24 cellular contexts compared by ENCODE assay signal in the genomic region with DNA sequence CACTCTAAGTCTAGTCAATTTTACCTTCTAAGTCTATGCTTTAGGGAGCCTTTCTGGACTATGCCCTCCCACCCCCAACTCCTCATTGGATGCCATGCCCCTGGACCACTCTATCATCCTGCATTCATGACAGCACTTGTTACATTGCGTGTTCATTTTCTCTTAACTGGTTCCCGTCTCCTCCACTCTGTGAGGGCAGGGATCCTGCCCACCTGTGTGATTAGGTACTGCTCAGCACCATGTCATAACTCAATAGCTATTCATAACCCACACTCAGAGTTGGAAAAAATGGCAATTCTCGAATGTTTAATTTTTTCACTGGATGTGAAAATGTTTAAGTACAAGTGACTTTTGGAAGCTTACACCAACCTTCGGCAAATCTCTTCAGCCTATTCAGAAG.
"Had no signal": no experiment of that assay in that cellular context is flagged by ENCODE, and none has a peak within 500 bp of the region (broad histone marks: within the 10 kb centered on the region; RNA-seq: fewer than 3 reads in every experiment).

No MANE protein-coding gene starts in this region.

- H3K27ac Mint-ChIP-seq: stimulated activated effector memory CD8-positive, alpha-beta T cell treated with anti-CD3 and anti-CD28 coated beads, Interleukin-12 subunit alpha, Interleukin-12 subunit beta, amount 100 ng/mL, for 72 hours; stimulated activated naive B cell treated with anti-CD40 and anti-IgM and Interleukin-4, amounts not matched to agents 10 μg/mL and 1 μg/mL and 100 μg/mL, for 72 hours; stimulated activated naive CD8-positive, alpha-beta T cell treated with anti-CD3 and anti-CD28 coated beads, Interleukin-15, amount 100 ng/mL, for 72 hours; stimulated activated naive CD8-positive, alpha-beta T cell treated with anti-CD3 and anti-CD28 coated beads, Interleukin-15, Interleukin-2, amounts not matched to agents 100 ng/mL and 50 ng/mL, for 24 hours; type B pancreatic cell had no signal

- ATAC-seq: stimulated activated effector memory CD8-positive, alpha-beta T cell treated with anti-CD3 and anti-CD28 coated beads, Interleukin-12 subunit alpha, Interleukin-12 subunit beta, amount 100 ng/mL, for 72 hours; stimulated activated naive B cell treated with anti-CD40 and anti-IgM and Interleukin-4, amounts not matched to agents 10 μg/mL and 1 μg/mL and 100 μg/mL, for 72 hours; stimulated activated naive CD8-positive, alpha-beta T cell treated with anti-CD3 and anti-CD28 coated beads, Interleukin-15, amount 100 ng/mL, for 72 hours; stimulated activated naive CD8-positive, alpha-beta T cell treated with anti-CD3 and anti-CD28 coated beads, Interleukin-15, Interleukin-2, amounts not matched to agents 100 U/mL and 50 U/mL, for 24 hours; upper lobe of right lung had no signal

- H3K4me3 Mint-ChIP-seq: stimulated activated effector memory CD8-positive, alpha-beta T cell treated with anti-CD3 and anti-CD28 coated beads, Interleukin-12 subunit alpha, Interleukin-12 subunit beta, amount 100 ng/mL, for 72 hours; stimulated activated naive B cell treated with anti-CD40 and anti-IgM and Interleukin-4, amounts not matched to agents 10 μg/mL and 1 μg/mL and 100 μg/mL, for 72 hours; stimulated activated naive CD8-positive, alpha-beta T cell treated with anti-CD3 and anti-CD28 coated beads, Interleukin-15, amount 100 ng/mL, for 72 hours; stimulated activated naive CD8-positive, alpha-beta T cell treated with anti-CD3 and anti-CD28 coated beads, Interleukin-15, Interleukin-2, amounts not matched to agents 100 ng/mL and 50 ng/mL, for 24 hours; type B pancreatic cell had no signal

- DNase-seq: stimulated activated CD4-positive, alpha-beta T cell treated with anti-CD3 and anti-CD28 coated beads, Interleukin-1b, Interleukin-23, amount 100 ng/mL, for 48 hours; stimulated activated CD4-positive, alpha-beta T cell treated with anti-CD3 and anti-CD28 coated beads, Interleukin-2, amount 100 ng/mL, for 24 hours; stimulated activated CD4-positive, alpha-beta T cell treated with anti-CD3 and anti-CD28 coated beads, Interleukin-2, amount 100 ng/mL, for 48 hours; stimulated activated CD4-positive, alpha-beta T cell treated with anti-CD3 and anti-CD28 coated beads, Interleukin-4, amount 100 ng/mL, for 1 hour; stimulated activated CD4-positive, alpha-beta T cell treated with anti-CD3 and anti-CD28 coated beads, Interleukin-4, amount 100 ng/mL, for 24 hours; stimulated activated CD4-positive, alpha-beta T cell treated with anti-CD3 and anti-CD28 coated beads, Interleukin-4, amount 100 ng/mL, for 4 hours; stimulated activated CD8-positive, alpha-beta memory T cell treated with anti-CD3 and anti-CD28 coated beads, Interleukin-4, amount 100 ng/mL, for 48 hours; stimulated activated naive B cell treated with anti-CD40 and anti-IgM and Interleukin-4, amounts not matched to agents 10 μg/mL and 1 μg/mL and 100 μg/mL, for 72 hours; stimulated activated naive CD4-positive, alpha-beta T cell; stimulated activated naive CD8-positive, alpha-beta T cell treated with anti-CD3 and anti-CD28 coated beads, Interleukin-15, amount 100 ng/mL, for 72 hours; stimulated activated naive CD8-positive, alpha-beta T cell treated with anti-CD3 and anti-CD28 coated beads, Interleukin-15, Interleukin-2, amounts not matched to agents 100 U/mL and 50 U/mL, for 24 hours; stomach; substantia nigra; testis; thyroid gland; tibial artery; transverse colon; trophoblast cell; upper lobe of left lung; upper lobe of right lung; uterus had no signal

- H3K4me1 Mint-ChIP-seq: stimulated activated effector memory CD8-positive, alpha-beta T cell treated with anti-CD3 and anti-CD28 coated beads, Interleukin-12 subunit alpha, Interleukin-12 subunit beta, amount 100 ng/mL, for 72 hours; stimulated activated naive B cell treated with anti-CD40 and anti-IgM and Interleukin-4, amounts not matched to agents 10 μg/mL and 1 μg/mL and 100 μg/mL, for 72 hours had no signal

- H3K27me3 Mint-ChIP-seq: type B pancreatic cell had no signal

- H3K9me3 Mint-ChIP-seq: stimulated activated effector memory CD8-positive, alpha-beta T cell treated with anti-CD3 and anti-CD28 coated beads, Interleukin-12 subunit alpha, Interleukin-12 subunit beta, amount 100 ng/mL, for 72 hours; stimulated activated naive B cell treated with anti-CD40 and anti-IgM and Interleukin-4, amounts not matched to agents 10 μg/mL and 1 μg/mL and 100 μg/mL, for 72 hours; stimulated activated naive CD8-positive, alpha-beta T cell treated with anti-CD3 and anti-CD28 coated beads, Interleukin-15, amount 100 ng/mL, for 72 hours; stimulated activated naive CD8-positive, alpha-beta T cell treated with anti-CD3 and anti-CD28 coated beads, Interleukin-15, Interleukin-2, amounts not matched to agents 100 ng/mL and 50 ng/mL, for 24 hours; type B pancreatic cell had no signal

- H3K36me3 Mint-ChIP-seq: stimulated activated effector memory CD8-positive, alpha-beta T cell treated with anti-CD3 and anti-CD28 coated beads, Interleukin-12 subunit alpha, Interleukin-12 subunit beta, amount 100 ng/mL, for 72 hours; stimulated activated naive B cell treated with anti-CD40 and anti-IgM and Interleukin-4, amounts not matched to agents 10 μg/mL and 1 μg/mL and 100 μg/mL, for 72 hours; type B pancreatic cell had no signal
